ENCODE assay signal across 20 cellular contexts in the genomic region with DNA sequence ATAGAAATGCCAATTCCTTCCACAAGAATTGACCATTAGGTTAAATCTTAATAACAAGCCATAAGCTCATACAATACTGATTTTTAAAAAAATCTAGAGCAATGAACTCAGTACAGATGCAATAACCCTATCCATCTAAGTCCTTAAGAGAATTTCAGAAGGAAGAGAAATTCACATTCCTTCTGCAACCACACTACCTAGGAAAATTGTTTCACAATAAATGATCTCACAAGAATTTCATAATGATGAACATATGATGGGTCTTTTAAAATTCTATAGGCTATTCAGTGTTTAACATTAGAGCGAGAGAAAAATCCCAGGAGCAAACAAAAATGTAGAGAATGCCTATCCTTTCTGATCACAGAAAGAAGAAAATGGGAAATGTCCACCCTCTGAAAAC.
DNase-seq lines count a peak whose midpoint lies in the region; ATAC-seq and TF ChIP-seq lines count a peak whose summit lies in the region.
"Had no signal": no experiment of that assay in that cellular context is flagged by ENCODE, and none has a peak within 500 bp of the region (broad histone marks: within the 10 kb centered on the region; RNA-seq: fewer than 3 reads in every experiment).

No MANE protein-coding gene starts in this region.

- POLR2A ChIA-PET in AG04449 (lab: Yijun Ruan, JAX), result interaction anchor here (0.7 kb wide), 1 partner anchor 754 kb away, joined by 3 read pairs; no protein-coding TSS in a partner anchor
- POLR2A ChIA-PET in activated CD4-positive, alpha-beta T cell treated with anti-CD3 and anti-CD28 coated beads for 36 hours (lab: Charles Lee), result no interaction called here

- H3K36me3 Mint-ChIP-seq in activated CD4-positive, alpha-beta T cell treated with anti-CD3 and anti-CD28 coated beads for 36 hours (ENCODE audit: low read depth), result no peaks in the 10 kb centered on the region
- H3K36me3 Mint-ChIP-seq in activated naive CD4-positive, alpha-beta T cell treated with anti-CD3 and anti-CD28 coated beads, Interleukin-2, amount 10 ng/mL, durations not matched to agents 7 days and 5 days, result no peaks in the 10 kb centered on the region

- CTCF ChIA-PET in AG04449 (lab: Yijun Ruan, JAX), result no interaction called here
- CTCF ChIA-PET in activated CD4-positive, alpha-beta T cell treated with anti-CD3 and anti-CD28 coated beads for 36 hours (lab: Charles Lee), result no interaction called here
- CTCF ChIA-PET in activated naive CD4-positive, alpha-beta T cell treated with anti-CD3 and anti-CD28 coated beads, Interleukin-2, amount 10 ng/mL, durations not matched to agents 7 days and 5 days (lab: Charles Lee), result no interaction called here

- H3K27me3 Mint-ChIP-seq in activated CD4-positive, alpha-beta T cell treated with anti-CD3 and anti-CD28 coated beads for 36 hours, result no peaks in the 10 kb centered on the region
- no peaks in the 10 kb centered on the region for H3K27me3 Mint-ChIP-seq in activated naive CD4-positive, alpha-beta T cell treated with anti-CD3 and anti-CD28 coated beads, Interleukin-2, amount 10 ng/mL, durations not matched to agents 7 days and 5 days
- H3K27me3 Mint-ChIP-seq: B cell had no signal

- no peak for ATAC-seq in activated CD4-positive, alpha-beta T cell treated with anti-CD3 and anti-CD28 coated beads for 36 hours
- ATAC-seq: K562 had no signal

- no peak overlapping the region for H3K4me3 Mint-ChIP-seq in activated CD4-positive, alpha-beta T cell treated with anti-CD3 and anti-CD28 coated beads for 36 hours
- no peak overlapping the region for H3K4me3 Mint-ChIP-seq in activated naive CD4-positive, alpha-beta T cell treated with anti-CD3 and anti-CD28 coated beads, Interleukin-2, amount 10 ng/mL, durations not matched to agents 7 days and 5 days
- H3K4me3 Mint-ChIP-seq: B cell had no signal

- intact Hi-C loops in activated CD4-positive, alpha-beta T cell treated with anti-CD3 and anti-CD28 coated beads for 36 hours (cut with DNase I, micrococcal nuclease), result no loop called here

- no peaks in the 10 kb centered on the region for H3K4me1 Mint-ChIP-seq in activated CD4-positive, alpha-beta T cell treated with anti-CD3 and anti-CD28 coated beads for 36 hours
- no peaks in the 10 kb centered on the region for H3K4me1 Mint-ChIP-seq in activated naive CD4-positive, alpha-beta T cell treated with anti-CD3 and anti-CD28 coated beads, Interleukin-2, amount 10 ng/mL, durations not matched to agents 7 days and 5 days
- H3K4me1 Mint-ChIP-seq: B cell had no signal

- H3K9me3 Mint-ChIP-seq in activated CD4-positive, alpha-beta T cell treated with anti-CD3 and anti-CD28 coated beads for 36 hours (ENCODE audit: low read depth), result no peaks in the 10 kb centered on the region
- H3K9me3 Mint-ChIP-seq in activated naive CD4-positive, alpha-beta T cell treated with anti-CD3 and anti-CD28 coated beads, Interleukin-2, amount 10 ng/mL, durations not matched to agents 7 days and 5 days, result no peaks in the 10 kb centered on the region

- H3K4me3 ChIP-seq in AG04449 (ENCODE audit: low read depth, low read length), result no peak overlapping the region
- H3K4me3 ChIP-seq in epithelial cell of esophagus (ENCODE audit: low read length), result no peak overlapping the region
- H3K4me3 ChIP-seq: K562, SK-N-MC had no signal

- DNase-seq in AG04449 (ENCODE audit: low read depth, low spot score) (peak; percentile 38), NCI-H226 (peak; percentile 70), epithelial cell of esophagus (ENCODE audit: low read depth) (peak; percentile 39), iris pigment epithelial cell (ENCODE audit: low read depth) (peak; percentile 75), G401 (ENCODE audit: low spot score) (no peak), putamen (ENCODE audit: low spot score) (no peak)
- no peak for DNase-seq in activated CD4-positive, alpha-beta T cell treated with anti-CD3 and anti-CD28 coated beads for 36 hours
- no peak for DNase-seq in activated naive CD4-positive, alpha-beta T cell treated with anti-CD3 and anti-CD28 coated beads, Interleukin-2, amount 10 ng/mL, durations not matched to agents 7 days and 5 days
- DNase-seq: DND-41, GDM1, GOT3, NCI-H1105, NCI-H1694, NCI-H2081 treated with DMSO at 0.1 percent for 48 hours, NCI-H748 treated with DMSO at 0.1 percent for 48 hours, OCI-M1, Right ventricle myocardium superior had no signal

- TF ChIP-seq CTCF in AG04449 (IDR thresholded peaks at IDR 0.05; ENCODE audit: insufficient read depth, low read length, missing control alignments) (no peak), epithelial cell of esophagus (IDR thresholded peaks at IDR 0.05; ENCODE audit: insufficient read depth, low read depth, low read length, missing control alignments) (no peak)

- H3K27ac Mint-ChIP-seq in activated CD4-positive, alpha-beta T cell treated with anti-CD3 and anti-CD28 coated beads for 36 hours, result no peak overlapping the region
- H3K27ac Mint-ChIP-seq in activated naive CD4-positive, alpha-beta T cell treated with anti-CD3 and anti-CD28 coated beads, Interleukin-2, amount 10 ng/mL, durations not matched to agents 7 days and 5 days, result no peak overlapping the region
- H3K27ac Mint-ChIP-seq: B cell had no signal

- in situ Hi-C loops in G401 (cut with HindIII; ENCODE audit: low sequenced_read_pairs), result no loop called here

Comparison
In these comparisons a context has a peak if more than half of its experiments do, and no peak if none do; other contexts are left out.
1. DNase-seq: peak in AG04449 (single experiment), NCI-H226 (single experiment), epithelial cell of esophagus (single experiment) and iris pigment epithelial cell (single experiment); none in G401 (single experiment), activated CD4-positive, alpha-beta T cell treated with anti-CD3 and anti-CD28 coated beads for 36 hours (single experiment), putamen (single experiment) and activated naive CD4-positive, alpha-beta T cell treated with anti-CD3 and anti-CD28 coated beads, Interleukin-2, amount 10 ng/mL, durations not matched to agents 7 days and 5 days (single experiment).